16 cellular contexts compared by ENCODE assay signal in the genomic region with DNA sequence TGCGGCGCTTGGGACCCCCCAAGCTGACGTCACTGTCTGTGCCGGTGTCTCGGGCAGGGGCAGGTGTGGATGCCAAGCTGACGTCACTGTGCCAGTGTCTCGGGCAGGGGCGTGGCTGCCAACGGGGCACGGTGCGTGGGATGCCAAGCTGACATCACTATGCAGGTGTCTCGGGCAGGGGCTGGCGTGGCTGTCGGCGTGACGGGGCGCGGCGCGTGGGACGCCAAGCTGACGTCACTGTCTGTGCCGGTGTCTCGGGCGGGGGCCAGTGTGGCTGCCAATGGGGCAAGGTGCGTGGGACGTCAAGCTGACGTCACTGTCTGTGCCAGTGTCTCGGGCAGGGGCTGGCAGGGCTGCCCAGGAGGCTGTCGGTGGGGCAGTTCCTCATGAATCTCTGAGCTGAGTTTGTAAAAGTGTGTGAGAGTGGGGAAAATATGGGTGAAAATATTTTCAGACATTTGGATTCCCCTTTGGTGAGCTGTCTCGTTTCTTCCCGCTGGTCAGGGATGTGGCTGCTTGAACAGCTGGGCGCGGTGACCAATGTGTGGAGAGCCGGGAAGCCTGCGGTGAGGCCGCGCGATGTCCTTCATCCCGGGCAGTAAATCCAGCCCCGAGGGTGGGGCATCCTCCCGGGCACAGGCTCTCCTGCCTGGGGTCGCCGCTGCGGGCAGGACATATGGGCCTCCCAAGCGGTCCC.
"Had no signal": no experiment of that assay in that cellular context is flagged by ENCODE, and none has a peak within 500 bp of the region (broad histone marks: within the 10 kb centered on the region; RNA-seq: fewer than 3 reads in every experiment).

No MANE protein-coding gene starts in this region.

- FAIRE-seq: astrocyte had no signal

- ATAC-seq: activated CD4-positive, alpha-beta T cell treated with anti-CD3 and anti-CD28 coated beads for 36 hours; activated CD8-positive, alpha-beta memory T cell treated with anti-CD3 and anti-CD28 coated beads, Interleukin-2, amount 10 ng/mL, durations not matched to agents 7 days and 5 days; activated T-cell treated with anti-CD3 and anti-CD28 coated beads, Interleukin-2, amount 50 U/mL, for 4 hours had no signal

- DNase-seq: activated CD4-positive, alpha-beta memory T cell treated with anti-CD3 and anti-CD28 coated beads for 36 hours; activated CD4-positive, alpha-beta T cell treated with anti-CD3 and anti-CD28 coated beads for 36 hours; activated CD8-positive, alpha-beta memory T cell treated with anti-CD3 and anti-CD28 coated beads, Interleukin-2, amount 10 ng/mL, durations not matched to agents 7 days and 5 days; activated effector memory CD4-positive, alpha-beta T cell treated with Interleukin-2 at 50 U/mL for 16 hours; activated naive CD4-positive, alpha-beta T cell treated with anti-CD3 and anti-CD28 coated beads, Interleukin-2, amount 50 U/mL, for 16 hours; activated T-cell treated with anti-CD3 and anti-CD28 coated beads, Interleukin-2, amount 50 U/mL, for 4 hours; hypothalamus; left ventricle myocardium inferior; mesendoderm; stimulated activated CD4-positive, alpha-beta T cell treated with anti-CD3 and anti-CD28 coated beads, Interleukin-4, amount 100 ng/mL, for 24 hours; stimulated activated naive CD4-positive, alpha-beta T cell treated with Interleukin-2 at 50 U/mL for 16 hours; T-helper 2 cell had no signal

- H3K4me1 Mint-ChIP-seq: activated CD4-positive, alpha-beta T cell treated with anti-CD3 and anti-CD28 coated beads for 36 hours; activated CD8-positive, alpha-beta memory T cell treated with anti-CD3 and anti-CD28 coated beads, Interleukin-2, amount 10 ng/mL, durations not matched to agents 7 days and 5 days had no signal

- H3K4me1 ChIP-seq: tibial nerve had no signal

- H3K4me3 ChIP-seq: left ventricle myocardium inferior, skin epidermis, tibial nerve had no signal

- H3K36me3 Mint-ChIP-seq: activated CD4-positive, alpha-beta memory T cell treated with anti-CD3 and anti-CD28 coated beads for 36 hours; activated CD8-positive, alpha-beta memory T cell treated with anti-CD3 and anti-CD28 coated beads, Interleukin-2, amount 10 ng/mL, durations not matched to agents 7 days and 5 days had no signal

- H3K27me3 Mint-ChIP-seq: activated CD4-positive, alpha-beta memory T cell treated with anti-CD3 and anti-CD28 coated beads for 36 hours; activated CD4-positive, alpha-beta T cell treated with anti-CD3 and anti-CD28 coated beads for 36 hours; activated CD8-positive, alpha-beta memory T cell treated with anti-CD3 and anti-CD28 coated beads, Interleukin-2, amount 10 ng/mL, durations not matched to agents 7 days and 5 days had no signal

- H3K27ac ChIP-seq: left ventricle myocardium inferior, tibial nerve had no signal

- H3K36me3 ChIP-seq: tibial nerve had no signal

- H3K9me3 Mint-ChIP-seq: activated CD4-positive, alpha-beta memory T cell treated with anti-CD3 and anti-CD28 coated beads for 36 hours; activated T-cell treated with anti-CD3 and anti-CD28 coated beads, Interleukin-2, amount 50 U/mL, for 4 hours; neural crest cell had no signal

- H3K27me3 ChIP-seq: tibial nerve had no signal

- H3K27ac Mint-ChIP-seq: activated CD4-positive, alpha-beta memory T cell treated with anti-CD3 and anti-CD28 coated beads for 36 hours; activated CD4-positive, alpha-beta T cell treated with anti-CD3 and anti-CD28 coated beads for 36 hours; activated CD8-positive, alpha-beta memory T cell treated with anti-CD3 and anti-CD28 coated beads, Interleukin-2, amount 10 ng/mL, durations not matched to agents 7 days and 5 days had no signal

- H3K9me3 ChIP-seq: left ventricle myocardium inferior, tibial nerve had no signal

- H3K4me3 Mint-ChIP-seq: activated CD4-positive, alpha-beta memory T cell treated with anti-CD3 and anti-CD28 coated beads for 36 hours; activated CD4-positive, alpha-beta T cell treated with anti-CD3 and anti-CD28 coated beads for 36 hours; activated CD8-positive, alpha-beta memory T cell treated with anti-CD3 and anti-CD28 coated beads, Interleukin-2, amount 10 ng/mL, durations not matched to agents 7 days and 5 days; activated T-cell treated with anti-CD3 and anti-CD28 coated beads, Interleukin-2, amount 50 U/mL, for 4 hours; neural crest cell had no signal
